In the genomic region with DNA sequence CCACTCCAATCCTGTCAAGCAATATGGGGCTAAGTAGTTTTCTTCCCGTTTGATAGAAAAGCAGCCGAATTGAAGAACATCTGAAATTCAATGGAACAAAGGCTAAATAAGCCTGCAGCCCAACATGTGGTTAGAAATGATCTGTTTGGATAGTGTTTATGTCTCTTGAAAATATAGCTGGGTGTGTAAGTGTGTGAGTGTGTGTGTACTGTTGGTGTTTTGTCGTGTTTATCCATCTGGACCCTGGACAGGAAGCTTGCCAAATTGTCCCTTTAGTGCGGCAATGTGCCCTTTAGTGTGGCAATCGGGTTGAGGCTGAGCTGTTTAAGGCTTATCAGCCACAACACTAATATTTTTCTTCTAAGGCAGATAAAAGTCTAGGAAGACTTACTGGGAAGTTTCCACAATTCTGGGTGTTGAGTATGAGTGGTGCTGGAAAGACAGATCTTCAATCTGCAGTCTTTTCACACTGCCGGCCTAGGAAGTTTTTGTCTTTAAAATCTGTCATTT, we compare ENCODE assay signal across 20 cellular contexts.
DNase-seq lines count a peak whose midpoint lies in the region; ATAC-seq and TF ChIP-seq lines count a peak whose summit lies in the region.
"Had no signal": no experiment of that assay in that cellular context is flagged by ENCODE, and none has a peak within 500 bp of the region (broad histone marks: within the 10 kb centered on the region; RNA-seq: fewer than 3 reads in every experiment).

No MANE protein-coding gene starts in this region.

- ATAC-seq in left cardiac atrium (peak in 1 of 2 donors; percentile 5), left ventricle myocardium superior (no peak), HG03025 (IDR thresholded peaks at IDR 0.05; ENCODE audit: low FRiP score, unreplicated experiment) (no peak)

- H3K9me3 ChIP-seq in OCI-LY7 (ENCODE audit: low read length): no peaks in the 10 kb centered on the region
- H3K9me3 ChIP-seq: breast epithelium, tibial artery had no signal

- no peaks in the 10 kb centered on the region for H3K79me2 ChIP-seq in OCI-LY7 (ENCODE audit: insufficient read depth, low read depth, low read length)

- no peaks in the 10 kb centered on the region for H3K4me1 ChIP-seq in OCI-LY7 (ENCODE audit: insufficient read depth, low read length, poor library complexity, severe bottlenecking)
- H3K4me1 ChIP-seq: breast epithelium had no signal

- TF ChIP-seq CTCF in dorsolateral prefrontal cortex (IDR thresholded peaks at IDR 0.05 in 54 of 56, conservative IDR thresholded peaks at IDR 0.05 in 2 of 56; ENCODE audit: low read depth in 1 of 56, partially characterized antibody in 56 of 56) (no peak), OCI-LY7 (conservative IDR thresholded peaks at IDR 0.05; ENCODE audit: low read length) (no peak)

- no peaks in the 10 kb centered on the region for H3K36me3 ChIP-seq in OCI-LY7 (ENCODE audit: insufficient read depth, low read length)
- H3K36me3 ChIP-seq: breast epithelium, tibial artery had no signal

- H4K20me1 ChIP-seq in OCI-LY7 (ENCODE audit: insufficient read depth, low read length): no peaks in the 10 kb centered on the region

- CTCF ChIA-PET in OCI-LY7 (lab: Charles Lee; ENCODE audit: unreplicated experiment): no interaction called here

- H3K4me2 ChIP-seq in OCI-LY7 (ENCODE audit: low read length): no peak overlapping the region

- H3K27ac ChIP-seq in dorsolateral prefrontal cortex (peak overlapping the region in 1 of 59 donors; percentile 48), OCI-LY7 (ENCODE audit: low read depth, low read length, poor library complexity, severe bottlenecking) (no peak overlapping the region)
- H3K27ac ChIP-seq: breast epithelium, coronary artery, RWPE1, SK-N-MC, tibial artery had no signal

- H3K9me2 ChIP-seq in OCI-LY7 (ENCODE audit: insufficient read depth, low read length): no peaks in the 10 kb centered on the region

- H3K27me3 ChIP-seq in dorsolateral prefrontal cortex: peaks cover 0 to 38% (median 0%) of the 10 kb centered on the region in 45 donors

- POLR2A ChIA-PET in OCI-LY7 (lab: Charles Lee): no interaction called here

- peak overlapping the region in 34 of 59 donors; percentile 8 to 55 (median 40) for H3K4me3 ChIP-seq in dorsolateral prefrontal cortex
- H3K4me3 ChIP-seq in OCI-LY7 (ENCODE audit: low read depth, low read length, poor library complexity, severe bottlenecking): no peak overlapping the region
- H3K4me3 ChIP-seq: breast epithelium, coronary artery, SK-N-MC, tibial artery had no signal

- intact Hi-C loops in left cardiac atrium (cut with DNase I) (no loop called here), left ventricle myocardium superior (cut with micrococcal nuclease) (no loop called here), dorsolateral prefrontal cortex (cut with DNase I) (no loop called here), OCI-LY7 (cut with micrococcal nuclease; ENCODE audit: unreplicated experiment) (no loop called here)

- no peak overlapping the region for H2AFZ ChIP-seq in OCI-LY7 (ENCODE audit: low read length)

- DNase-seq in left cardiac atrium (peak; percentile 29), left ventricle myocardium superior (no peak), dorsolateral prefrontal cortex (no peak), medulla oblongata (ENCODE audit: extremely low spot score) (peak; percentile 17), OCI-LY7 (ENCODE audit: low spot score) (no peak), islet precursor cell (no peak)
- DNase-seq in activated CD4-positive, alpha-beta T cell treated with anti-CD3 and anti-CD28 coated beads for 48 hours: no peak
- DNase-seq: activated B cell treated with CpG ODN at 0.5 μM for 24 hours; activated CD4-positive, alpha-beta memory T cell treated with anti-CD3 and anti-CD28 coated beads for 36 hours; activated gamma-delta T cell treated with Interleukin-2 at 50 U/mL for 16 hours; DMS53; Karpas-422; NCI-H2029 treated with DMSO at 0.1 percent for 48 hours; stimulated activated CD4-positive, alpha-beta T cell treated with anti-CD3 and anti-CD28 coated beads, Interleukin-4, amount 100 ng/mL, for 24 hours; tibial artery had no signal

- BruUV-seq in OCI-LY7 (replicated peaks; lab: Mats Ljungman, UMichigan): no TSS peak

Comparison
In these comparisons a context has a peak if more than half of its experiments do, and no peak if none do; other contexts are left out.
1. DNase-seq: peak in left cardiac atrium (single experiment) and medulla oblongata (single experiment); none in left ventricle myocardium superior (single experiment), dorsolateral prefrontal cortex (0 of 10), activated CD4-positive, alpha-beta T cell treated with anti-CD3 and anti-CD28 coated beads for 48 hours (single experiment), OCI-LY7 (single experiment) and islet precursor cell (single experiment).